1 cellular context compared by ENCODE assay signal in genomic region chr1:43930168-43930948, GRCh38.
TF ChIP-seq lines count a peak whose summit lies in the region.

No MANE protein-coding gene starts in this region.

TF ChIP-seq in endothelial cell of umbilical vein, 7 proteins besides CTCF, POLR2A, EP300 and RAD21:
- TF ChIP-seq POLR2AphosphoS5 (IDR thresholded peaks at IDR 0.05; ENCODE audit: insufficient read depth, low read depth, low read length) = no peak
- no peak for TF ChIP-seq EZH2 (IDR thresholded peaks at IDR 0.05; ENCODE audit: borderline replicate concordance, low read depth, low read length, severe bottlenecking)
- TF ChIP-seq FOS (IDR thresholded peaks at IDR 0.05; ENCODE audit: borderline replicate concordance, insufficient read depth, low read length) = no peak
- TF ChIP-seq MAX (IDR thresholded peaks at IDR 0.05; ENCODE audit: insufficient read depth, insufficient read length) = no peak
- no peak for TF ChIP-seq JUN (IDR thresholded peaks at IDR 0.05; ENCODE audit: borderline replicate concordance, insufficient read depth, insufficient read length, low read depth)
- no peak for TF ChIP-seq GATA2 (IDR thresholded peaks at IDR 0.05; ENCODE audit: insufficient read depth, insufficient read length, low read depth, low read length)
- no peak for TF ChIP-seq MYC (IDR thresholded peaks at IDR 0.05; ENCODE audit: low read depth, low read length)
TF ChIP-seq in endothelial cell of umbilical vein: peak in this region for 0.
